Comparison of ENCODE assay signal across 1 cellular context in the genomic region with DNA sequence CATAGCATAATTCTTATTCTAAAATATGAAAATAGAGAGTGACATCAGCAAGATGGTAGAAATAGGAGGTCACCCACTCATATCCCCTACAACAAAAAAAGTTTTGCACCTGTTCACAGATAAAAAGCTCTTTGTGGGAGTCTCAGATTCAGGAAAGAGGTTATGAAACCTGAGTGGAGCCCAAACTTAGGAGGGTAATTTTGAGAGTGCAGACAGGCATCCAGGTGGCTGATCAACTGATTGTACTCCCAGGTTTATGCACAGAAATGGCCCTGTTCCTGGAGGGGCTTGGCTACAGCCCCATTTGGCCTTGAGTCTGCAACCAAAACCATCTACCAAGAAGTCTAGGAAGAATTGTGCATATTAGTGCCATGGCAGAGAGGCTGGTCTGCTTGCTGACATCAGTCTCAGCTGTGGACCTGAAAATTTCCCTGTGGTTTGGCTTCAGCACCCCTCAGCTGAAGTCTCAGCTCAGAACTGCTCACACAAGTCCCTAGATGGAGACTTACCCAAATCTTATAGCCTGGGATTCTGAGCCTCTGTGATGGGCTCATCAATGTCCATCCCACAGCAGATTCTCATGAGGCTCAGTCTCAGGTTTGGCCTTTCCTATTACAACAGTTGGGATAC.
TF ChIP-seq lines count a peak whose summit lies in the region.

No MANE protein-coding gene starts in this region.

TF ChIP-seq in GM12878, 131 proteins besides CTCF, POLR2A, EP300 and RAD21 (continued from another document):
- TF ChIP-seq, protein P1, sequence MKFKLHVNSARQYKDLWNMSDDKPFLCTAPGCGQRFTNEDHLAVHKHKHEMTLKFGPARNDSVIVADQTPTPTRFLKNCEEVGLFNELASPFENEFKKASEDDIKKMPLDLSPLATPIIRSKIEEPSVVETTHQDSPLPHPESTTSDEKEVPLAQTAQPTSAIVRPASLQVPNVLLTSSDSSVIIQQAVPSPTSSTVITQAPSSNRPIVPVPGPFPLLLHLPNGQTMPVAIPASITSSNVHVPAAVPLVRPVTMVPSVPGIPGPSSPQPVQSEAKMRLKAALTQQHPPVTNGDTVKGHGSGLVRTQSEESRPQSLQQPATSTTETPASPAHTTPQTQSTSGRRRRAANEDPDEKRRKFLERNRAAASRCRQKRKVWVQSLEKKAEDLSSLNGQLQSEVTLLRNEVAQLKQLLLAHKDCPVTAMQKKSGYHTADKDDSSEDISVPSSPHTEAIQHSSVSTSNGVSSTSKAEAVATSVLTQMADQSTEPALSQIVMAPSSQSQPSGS (IDR thresholded peaks at IDR 0.05; ENCODE audit: low read length): peak; percentile 55; the same call in 1 of the 2 replicates
- TF ChIP-seq RCOR1 (conservative IDR thresholded peaks at IDR 0.05; ENCODE audit: low read depth, low read length) (no peak), MYC (IDR thresholded peaks at IDR 0.05; ENCODE audit: insufficient read depth, insufficient read length, insufficient replicate concordance, low read length, severe bottlenecking) (no peak), TCF12 (IDR thresholded peaks at IDR 0.05; ENCODE audit: low read depth, low read length) (0 out of 2 replicates have a peak, but pooled peaks have one; percentile 57), POU2F2 (IDR thresholded peaks at IDR 0.05; ENCODE audit: borderline replicate concordance, low read depth, low read length) (no peak), STAT3 (IDR thresholded peaks at IDR 0.05; ENCODE audit: low read depth, low read length) (no peak), BACH1 (IDR thresholded peaks at IDR 0.05; ENCODE audit: borderline replicate concordance) (no peak), BHLHE40 (IDR thresholded peaks at IDR 0.05; ENCODE audit: borderline replicate concordance in 1 of 2, low read depth in 2 of 2, low read length in 1 of 2) (no peak), SUZ12 (IDR thresholded peaks at IDR 0.05; ENCODE audit: unreplicated experiment) (no peak), ZNF622 (IDR thresholded peaks at IDR 0.05) (no peak), ATF7 (IDR thresholded peaks at IDR 0.05; ENCODE audit: low read depth) (no peak), HDAC6 (IDR thresholded peaks at IDR 0.05; ENCODE audit: unreplicated experiment) (no peak), HDGF (IDR thresholded peaks at IDR 0.05) (no peak), RFX5 (IDR thresholded peaks at IDR 0.05; ENCODE audit: low read depth, low read length) (no peak), SMAD1 (IDR thresholded peaks at IDR 0.05; ENCODE audit: low read depth, partially characterized antibody) (no peak), TBL1XR1 (IDR thresholded peaks at IDR 0.05; ENCODE audit: low read depth, low read length) (no peak), CBX5 (IDR thresholded peaks at IDR 0.05; ENCODE audit: low read depth) (peak; percentile 26; the same call in 1 of the 2 replicates), MYB (IDR thresholded peaks at IDR 0.05; ENCODE audit: borderline replicate concordance, low read depth, low read length) (no peak), TARDBP (IDR thresholded peaks at IDR 0.05; ENCODE audit: borderline replicate concordance) (no peak), CEBPB (IDR thresholded peaks at IDR 0.05; ENCODE audit: borderline replicate concordance in 1 of 2, low read depth in 2 of 2, low read length in 2 of 2) (no peak), EGR1 (IDR thresholded peaks at IDR 0.05; ENCODE audit: borderline replicate concordance in 1 of 2, low read depth in 2 of 2, low read length in 2 of 2) (0 out of 3 replicates have a peak, but pooled peaks of 1 of the 2 experiments have one; percentile 6), RUNX3 (IDR thresholded peaks at IDR 0.05; ENCODE audit: low read length) (peak; percentile 79), RAD51 (IDR thresholded peaks at IDR 0.05) (no peak), NFYA (IDR thresholded peaks at IDR 0.05; ENCODE audit: borderline replicate concordance, low read depth, low read length) (no peak), BRCA1 (IDR thresholded peaks at IDR 0.05; ENCODE audit: low read depth, low read length) (no peak), NR2F1 (conservative IDR thresholded peaks at IDR 0.05) (no peak)
- TF ChIP-seq, protein P2, sequence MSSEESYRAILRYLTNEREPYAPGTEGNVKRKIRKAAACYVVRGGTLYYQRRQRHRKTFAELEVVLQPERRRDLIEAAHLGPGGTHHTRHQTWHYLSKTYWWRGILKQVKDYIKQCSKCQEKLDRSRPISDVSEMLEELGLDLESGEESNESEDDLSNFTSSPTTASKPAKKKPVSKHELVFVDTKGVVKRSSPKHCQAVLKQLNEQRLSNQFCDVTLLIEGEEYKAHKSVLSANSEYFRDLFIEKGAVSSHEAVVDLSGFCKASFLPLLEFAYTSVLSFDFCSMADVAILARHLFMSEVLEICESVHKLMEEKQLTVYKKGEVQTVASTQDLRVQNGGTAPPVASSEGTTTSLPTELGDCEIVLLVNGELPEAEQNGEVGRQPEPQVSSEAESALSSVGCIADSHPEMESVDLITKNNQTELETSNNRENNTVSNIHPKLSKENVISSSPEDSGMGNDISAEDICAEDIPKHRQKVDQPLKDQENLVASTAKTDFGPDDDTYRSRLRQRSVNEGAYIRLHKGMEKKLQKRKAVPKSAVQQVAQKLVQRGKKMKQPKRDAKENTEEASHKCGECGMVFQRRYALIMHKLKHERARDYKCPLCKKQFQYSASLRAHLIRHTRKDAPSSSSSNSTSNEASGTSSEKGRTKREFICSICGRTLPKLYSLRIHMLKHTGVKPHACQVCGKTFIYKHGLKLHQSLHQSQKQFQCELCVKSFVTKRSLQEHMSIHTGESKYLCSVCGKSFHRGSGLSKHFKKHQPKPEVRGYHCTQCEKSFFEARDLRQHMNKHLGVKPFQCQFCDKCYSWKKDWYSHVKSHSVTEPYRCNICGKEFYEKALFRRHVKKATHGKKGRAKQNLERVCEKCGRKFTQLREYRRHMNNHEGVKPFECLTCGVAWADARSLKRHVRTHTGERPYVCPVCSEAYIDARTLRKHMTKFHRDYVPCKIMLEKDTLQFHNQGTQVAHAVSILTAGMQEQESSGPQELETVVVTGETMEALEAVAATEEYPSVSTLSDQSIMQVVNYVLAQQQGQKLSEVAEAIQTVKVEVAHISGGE (CRISPR knock-in tag; IDR thresholded peaks at IDR 0.05): no peak
- TF ChIP-seq, protein P3, sequence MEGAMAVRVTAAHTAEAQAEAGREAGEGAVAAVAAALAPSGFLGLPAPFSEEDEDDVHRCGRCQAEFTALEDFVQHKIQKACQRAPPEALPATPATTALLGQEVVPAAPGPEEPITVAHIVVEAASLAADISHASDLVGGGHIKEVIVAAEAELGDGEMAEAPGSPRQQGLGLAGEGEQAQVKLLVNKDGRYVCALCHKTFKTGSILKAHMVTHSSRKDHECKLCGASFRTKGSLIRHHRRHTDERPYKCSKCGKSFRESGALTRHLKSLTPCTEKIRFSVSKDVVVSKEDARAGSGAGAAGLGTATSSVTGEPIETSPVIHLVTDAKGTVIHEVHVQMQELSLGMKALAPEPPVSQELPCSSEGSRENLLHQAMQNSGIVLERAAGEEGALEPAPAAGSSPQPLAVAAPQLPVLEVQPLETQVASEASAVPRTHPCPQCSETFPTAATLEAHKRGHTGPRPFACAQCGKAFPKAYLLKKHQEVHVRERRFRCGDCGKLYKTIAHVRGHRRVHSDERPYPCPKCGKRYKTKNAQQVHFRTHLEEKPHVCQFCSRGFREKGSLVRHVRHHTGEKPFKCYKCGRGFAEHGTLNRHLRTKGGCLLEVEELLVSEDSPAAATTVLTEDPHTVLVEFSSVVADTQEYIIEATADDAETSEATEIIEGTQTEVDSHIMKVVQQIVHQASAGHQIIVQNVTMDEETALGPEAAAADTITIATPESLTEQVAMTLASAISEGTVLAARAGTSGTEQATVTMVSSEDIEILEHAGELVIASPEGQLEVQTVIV (IDR thresholded peaks at IDR 0.05; ENCODE audit: borderline replicate concordance, partially characterized antibody): no peak
- TF ChIP-seq, protein P4, sequence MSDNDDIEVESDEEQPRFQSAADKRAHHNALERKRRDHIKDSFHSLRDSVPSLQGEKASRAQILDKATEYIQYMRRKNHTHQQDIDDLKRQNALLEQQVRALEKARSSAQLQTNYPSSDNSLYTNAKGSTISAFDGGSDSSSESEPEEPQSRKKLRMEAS (IDR thresholded peaks at IDR 0.05; ENCODE audit: low read depth, low read length): no peak
- TF ChIP-seq, protein P5, sequence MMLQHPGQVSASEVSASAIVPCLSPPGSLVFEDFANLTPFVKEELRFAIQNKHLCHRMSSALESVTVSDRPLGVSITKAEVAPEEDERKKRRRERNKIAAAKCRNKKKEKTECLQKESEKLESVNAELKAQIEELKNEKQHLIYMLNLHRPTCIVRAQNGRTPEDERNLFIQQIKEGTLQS (IDR thresholded peaks at IDR 0.05; ENCODE audit: borderline replicate concordance, extremely low read depth, low read depth, low read length): no peak
- TF ChIP-seq, protein P6, sequence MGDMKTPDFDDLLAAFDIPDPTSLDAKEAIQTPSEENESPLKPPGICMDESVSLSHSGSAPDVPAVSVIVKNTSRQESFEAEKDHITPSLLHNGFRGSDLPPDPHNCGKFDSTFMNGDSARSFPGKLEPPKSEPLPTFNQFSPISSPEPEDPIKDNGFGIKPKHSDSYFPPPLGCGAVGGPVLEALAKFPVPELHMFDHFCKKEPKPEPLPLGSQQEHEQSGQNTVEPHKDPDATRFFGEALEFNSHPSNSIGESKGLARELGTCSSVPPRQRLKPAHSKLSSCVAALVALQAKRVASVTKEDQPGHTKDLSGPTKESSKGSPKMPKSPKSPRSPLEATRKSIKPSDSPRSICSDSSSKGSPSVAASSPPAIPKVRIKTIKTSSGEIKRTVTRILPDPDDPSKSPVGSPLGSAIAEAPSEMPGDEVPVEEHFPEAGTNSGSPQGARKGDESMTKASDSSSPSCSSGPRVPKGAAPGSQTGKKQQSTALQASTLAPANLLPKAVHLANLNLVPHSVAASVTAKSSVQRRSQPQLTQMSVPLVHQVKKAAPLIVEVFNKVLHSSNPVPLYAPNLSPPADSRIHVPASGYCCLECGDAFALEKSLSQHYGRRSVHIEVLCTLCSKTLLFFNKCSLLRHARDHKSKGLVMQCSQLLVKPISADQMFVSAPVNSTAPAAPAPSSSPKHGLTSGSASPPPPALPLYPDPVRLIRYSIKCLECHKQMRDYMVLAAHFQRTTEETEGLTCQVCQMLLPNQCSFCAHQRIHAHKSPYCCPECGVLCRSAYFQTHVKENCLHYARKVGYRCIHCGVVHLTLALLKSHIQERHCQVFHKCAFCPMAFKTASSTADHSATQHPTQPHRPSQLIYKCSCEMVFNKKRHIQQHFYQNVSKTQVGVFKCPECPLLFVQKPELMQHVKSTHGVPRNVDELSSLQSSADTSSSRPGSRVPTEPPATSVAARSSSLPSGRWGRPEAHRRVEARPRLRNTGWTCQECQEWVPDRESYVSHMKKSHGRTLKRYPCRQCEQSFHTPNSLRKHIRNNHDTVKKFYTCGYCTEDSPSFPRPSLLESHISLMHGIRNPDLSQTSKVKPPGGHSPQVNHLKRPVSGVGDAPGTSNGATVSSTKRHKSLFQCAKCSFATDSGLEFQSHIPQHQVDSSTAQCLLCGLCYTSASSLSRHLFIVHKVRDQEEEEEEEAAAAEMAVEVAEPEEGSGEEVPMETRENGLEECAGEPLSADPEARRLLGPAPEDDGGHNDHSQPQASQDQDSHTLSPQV (IDR thresholded peaks at IDR 0.05): no peak
- TF ChIP-seq, protein P7, sequence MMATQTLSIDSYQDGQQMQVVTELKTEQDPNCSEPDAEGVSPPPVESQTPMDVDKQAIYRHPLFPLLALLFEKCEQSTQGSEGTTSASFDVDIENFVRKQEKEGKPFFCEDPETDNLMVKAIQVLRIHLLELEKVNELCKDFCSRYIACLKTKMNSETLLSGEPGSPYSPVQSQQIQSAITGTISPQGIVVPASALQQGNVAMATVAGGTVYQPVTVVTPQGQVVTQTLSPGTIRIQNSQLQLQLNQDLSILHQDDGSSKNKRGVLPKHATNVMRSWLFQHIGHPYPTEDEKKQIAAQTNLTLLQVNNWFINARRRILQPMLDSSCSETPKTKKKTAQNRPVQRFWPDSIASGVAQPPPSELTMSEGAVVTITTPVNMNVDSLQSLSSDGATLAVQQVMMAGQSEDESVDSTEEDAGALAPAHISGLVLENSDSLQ (IDR thresholded peaks at IDR 0.05): no peak
- TF ChIP-seq, protein P8, sequence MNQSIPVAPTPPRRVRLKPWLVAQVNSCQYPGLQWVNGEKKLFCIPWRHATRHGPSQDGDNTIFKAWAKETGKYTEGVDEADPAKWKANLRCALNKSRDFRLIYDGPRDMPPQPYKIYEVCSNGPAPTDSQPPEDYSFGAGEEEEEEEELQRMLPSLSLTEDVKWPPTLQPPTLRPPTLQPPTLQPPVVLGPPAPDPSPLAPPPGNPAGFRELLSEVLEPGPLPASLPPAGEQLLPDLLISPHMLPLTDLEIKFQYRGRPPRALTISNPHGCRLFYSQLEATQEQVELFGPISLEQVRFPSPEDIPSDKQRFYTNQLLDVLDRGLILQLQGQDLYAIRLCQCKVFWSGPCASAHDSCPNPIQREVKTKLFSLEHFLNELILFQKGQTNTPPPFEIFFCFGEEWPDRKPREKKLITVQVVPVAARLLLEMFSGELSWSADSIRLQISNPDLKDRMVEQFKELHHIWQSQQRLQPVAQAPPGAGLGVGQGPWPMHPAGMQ (IDR thresholded peaks at IDR 0.05; ENCODE audit: borderline replicate concordance): no peak
- TF ChIP-seq, protein P9, sequence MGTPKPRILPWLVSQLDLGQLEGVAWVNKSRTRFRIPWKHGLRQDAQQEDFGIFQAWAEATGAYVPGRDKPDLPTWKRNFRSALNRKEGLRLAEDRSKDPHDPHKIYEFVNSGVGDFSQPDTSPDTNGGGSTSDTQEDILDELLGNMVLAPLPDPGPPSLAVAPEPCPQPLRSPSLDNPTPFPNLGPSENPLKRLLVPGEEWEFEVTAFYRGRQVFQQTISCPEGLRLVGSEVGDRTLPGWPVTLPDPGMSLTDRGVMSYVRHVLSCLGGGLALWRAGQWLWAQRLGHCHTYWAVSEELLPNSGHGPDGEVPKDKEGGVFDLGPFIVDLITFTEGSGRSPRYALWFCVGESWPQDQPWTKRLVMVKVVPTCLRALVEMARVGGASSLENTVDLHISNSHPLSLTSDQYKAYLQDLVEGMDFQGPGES (IDR thresholded peaks at IDR 0.05): no peak
